In the genomic region with DNA sequence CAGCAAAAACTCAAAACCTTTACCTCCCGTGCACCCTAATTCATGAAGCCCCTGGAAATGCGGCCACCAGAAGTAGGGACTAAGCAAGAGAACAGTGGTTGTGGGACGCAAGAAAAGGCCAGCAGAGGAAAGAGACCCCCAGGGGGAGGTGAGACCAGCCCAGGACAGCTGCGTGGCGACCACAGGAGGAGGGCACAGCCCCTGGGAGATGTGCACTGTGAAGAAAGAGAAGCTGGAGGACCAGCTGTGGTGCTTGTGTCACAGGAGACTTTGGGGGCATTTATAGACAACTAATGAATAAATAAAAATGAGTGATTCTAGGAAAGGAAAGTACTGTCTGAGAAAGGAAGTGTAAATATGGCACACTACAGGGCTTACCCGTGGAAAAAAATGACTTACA, we compare ENCODE assay signal across 14 cellular contexts.
DNase-seq lines count a peak whose midpoint lies in the region; ATAC-seq and TF ChIP-seq lines count a peak whose summit lies in the region.
"Had no signal": no experiment of that assay in that cellular context is flagged by ENCODE, and none has a peak within 500 bp of the region (broad histone marks: within the 10 kb centered on the region; RNA-seq: fewer than 3 reads in every experiment).

No MANE protein-coding gene starts in this region.

- WGBS in esophagus muscularis mucosa, result 81% methylated on average over 6 of the region's 6 CpGs

- intact Hi-C loops in esophagus muscularis mucosa (cut with DNase I), result no loop called here
- intact Hi-C loops in posterior vena cava (cut with DNase I), result no loop called here

- peak overlapping the region in 10 of 11 experiments; percentile 18 to 93 (median 82); a peak in 19 of 22 replicates for H3K4me2 ChIP-seq in BLaER1 treated with 17β-estradiol and CSF1 and Interleukin-3, amounts not matched to agents 10 nM and 100 nM
- H3K4me2 ChIP-seq: A549 had no signal

- TF ChIP-seq POLR2A in esophagus muscularis mucosa (IDR thresholded peaks at IDR 0.05; ENCODE audit: low read depth), result no peak

- peak; percentile 63 for ATAC-seq in GM18868 (IDR thresholded peaks at IDR 0.05; ENCODE audit: unreplicated experiment)
- ATAC-seq: GM12878 had no signal

- TF ChIP-seq CTCF in esophagus muscularis mucosa (IDR thresholded peaks at IDR 0.05), result no peak
- no peak for TF ChIP-seq CTCF in WERI-Rb-1 (IDR thresholded peaks at IDR 0.05; ENCODE audit: low read depth, low read length)

- peak overlapping the region in 4 of 11 experiments; percentile 48 to 68 (median 63); a peak in 7 of 22 replicates for H3K9ac ChIP-seq in BLaER1 treated with 17β-estradiol and CSF1 and Interleukin-3, amounts not matched to agents 10 nM and 100 nM

- H3K27me3 ChIP-seq in BLaER1 treated with 17β-estradiol and CSF1 and Interleukin-3, amounts not matched to agents 10 nM and 100 nM, result peaks cover 0 to 18% (median 0%) of the 10 kb centered on the region in 11 experiments; a peak in 7 of 22 replicates
- no peaks in the 10 kb centered on the region for H3K27me3 ChIP-seq in esophagus muscularis mucosa
- H3K27me3 ChIP-seq in WERI-Rb-1 (ENCODE audit: insufficient read depth, low read depth, severe bottlenecking), result no peaks in the 10 kb centered on the region
- H3K27me3 ChIP-seq: BE2C had no signal

- no peaks in the 10 kb centered on the region for H3K36me3 ChIP-seq in BLaER1 treated with 17β-estradiol and CSF1 and Interleukin-3, amounts not matched to agents 10 nM and 100 nM
- H3K36me3 ChIP-seq in esophagus muscularis mucosa, result no peaks in the 10 kb centered on the region
- no peaks in the 10 kb centered on the region for H3K36me3 ChIP-seq in WERI-Rb-1
- H3K36me3 ChIP-seq: HAP-1 had no signal

- DNase-seq in esophagus muscularis mucosa (ENCODE audit: extremely low spot score), result peak; percentile 83
- DNase-seq in posterior vena cava (ENCODE audit: low spot score), result peak; percentile 46
- no peak for DNase-seq in LoVo (ENCODE audit: low spot score)
- no peak for DNase-seq in WERI-Rb-1
- DNase-seq in COLO668 (lab: John Stamatoyannopoulos, UW; ENCODE audit: unreplicated experiment), result no peak
- DNase-seq: BE2C; CD8-positive, alpha-beta memory T cell; DMS79; HFFc6 had no signal

- H3K9me3 ChIP-seq in BLaER1 treated with 17β-estradiol and CSF1 and Interleukin-3, amounts not matched to agents 10 nM and 100 nM (replicated peaks in 1 of 11), result no peaks in the 10 kb centered on the region
- H3K9me3 ChIP-seq in esophagus muscularis mucosa, result no peaks in the 10 kb centered on the region
- peaks cover 5% of the 10 kb centered on the region for H3K9me3 ChIP-seq in WERI-Rb-1 (ENCODE audit: severe bottlenecking)
- H3K9me3 ChIP-seq: A549, BE2C, HAP-1 had no signal

- H3K4me3 ChIP-seq in BLaER1 treated with 17β-estradiol and CSF1 and Interleukin-3, amounts not matched to agents 10 nM and 100 nM, result peak overlapping the region in 1 of 10 experiments; percentile 4; a peak in 1 of 20 replicates
- H3K4me3 ChIP-seq in esophagus muscularis mucosa, result no peak overlapping the region
- no peak overlapping the region for H3K4me3 ChIP-seq in WERI-Rb-1 (ENCODE audit: low read depth, low read length)
- H3K4me3 ChIP-seq: A549, GM12878, HAP-1 had no signal

- H3K27ac ChIP-seq in BLaER1 treated with 17β-estradiol and CSF1 and Interleukin-3, amounts not matched to agents 10 nM and 100 nM, result peak overlapping the region in 5 of 11 experiments; percentile 14 to 74 (median 68); a peak in 8 of 22 replicates
- H3K27ac ChIP-seq in esophagus muscularis mucosa (replicated peaks in 1 of 4) (no peak overlapping the region), WERI-Rb-1 (no peak overlapping the region)
- H3K27ac ChIP-seq: A549 had no signal

- peaks cover 10 to 51% (median 30%) of the 10 kb centered on the region in 10 experiments; a peak in 19 of 20 replicates for H3K4me1 ChIP-seq in BLaER1 treated with 17β-estradiol and CSF1 and Interleukin-3, amounts not matched to agents 10 nM and 100 nM
- no peaks in the 10 kb centered on the region for H3K4me1 ChIP-seq in esophagus muscularis mucosa
- H3K4me1 ChIP-seq: A549, HAP-1 had no signal

- H4K20me1 ChIP-seq in BLaER1 treated with 17β-estradiol and CSF1 and Interleukin-3, amounts not matched to agents 10 nM and 100 nM, result peaks cover 0 to 3% (median 0%) of the 10 kb centered on the region in 11 experiments; a peak in 4 of 22 replicates

- TF ChIP-seq EP300 in esophagus muscularis mucosa (IDR thresholded peaks at IDR 0.05), result no peak

Comparison
In these comparisons a context has a peak if more than half of its experiments do, and no peak if none do; other contexts are left out.
1. DNase-seq: peak in esophagus muscularis mucosa (single experiment) and posterior vena cava (single experiment); none in LoVo (single experiment), WERI-Rb-1 (single experiment) and COLO668 (single experiment).